In genomic region chr5:135310328-135310989, GRCh38 we compare ENCODE assay signal across 11 cellular contexts.
DNase-seq lines count a peak whose midpoint lies in the region; ATAC-seq and TF ChIP-seq lines count a peak whose summit lies in the region.
"Had no signal": no experiment of that assay in that cellular context is flagged by ENCODE, and none has a peak within 500 bp of the region (broad histone marks: within the 10 kb centered on the region; RNA-seq: fewer than 3 reads in every experiment).

No MANE protein-coding gene starts in this region.

- H3K4me3 ChIP-seq in AG10803 (ENCODE audit: low read length) (no peak overlapping the region), GM23248 (no peak overlapping the region), SJCRH30 (no peak overlapping the region), fibroblast of pulmonary artery (replicated peaks; ENCODE audit: low read depth, low read length) (no peak overlapping the region), BE2C (ENCODE audit: low read depth, low read length) (no peak overlapping the region)

- no peaks in the 10 kb centered on the region for H3K9me3 ChIP-seq in GM23248 (ENCODE audit: low read depth)
- no peaks in the 10 kb centered on the region for H3K9me3 ChIP-seq in SJCRH30 (replicated peaks)
- no peaks in the 10 kb centered on the region for H3K9me3 ChIP-seq in BE2C

- no peak overlapping the region for H3K27ac ChIP-seq in GM23248
- peak overlapping the region; percentile 91 for H3K27ac ChIP-seq in SJCRH30

- H3K4me2 ChIP-seq in GM23248 (ENCODE audit: unreplicated experiment), result peak overlapping the region; percentile 36

- no peak for ATAC-seq in HG03354 (IDR thresholded peaks at IDR 0.05; ENCODE audit: poor library complexity, severe bottlenecking, unreplicated experiment)

- H3K36me3 ChIP-seq in GM23248 (ENCODE audit: low read depth) (no peaks in the 10 kb centered on the region), SJCRH30 (no peaks in the 10 kb centered on the region), BE2C (no peaks in the 10 kb centered on the region)

- no peak overlapping the region for H2AFZ ChIP-seq in GM23248

- no peaks in the 10 kb centered on the region for H3K27me3 ChIP-seq in GM23248 (replicated peaks; ENCODE audit: insufficient read depth)
- H3K27me3 ChIP-seq in SJCRH30, result no peaks in the 10 kb centered on the region
- H3K27me3 ChIP-seq in BE2C, result no peaks in the 10 kb centered on the region

- WGBS in GM23248 (ENCODE audit: low coverage in 1 of 2, low lambda C conversion rate in 2 of 2, missing lambda C conversion rate in 2 of 2), 2 experiments, result 53 to 58% methylated on average over 5 of the region's 5 CpGs

- in situ Hi-C loops in GM23248 (cut with MboI), result no loop called here

- no peaks in the 10 kb centered on the region for H3K79me2 ChIP-seq in GM23248 (ENCODE audit: insufficient read depth)

- H4K20me1 ChIP-seq in GM23248 (ENCODE audit: insufficient read depth), result no peaks in the 10 kb centered on the region

- no peaks in the 10 kb centered on the region for H3K9me2 ChIP-seq in GM23248 (ENCODE audit: insufficient read depth)

- H3K4me1 ChIP-seq in GM23248 (ENCODE audit: insufficient read depth) (peaks cover 26% of the 10 kb centered on the region), SJCRH30 (peaks cover 66% of the 10 kb centered on the region), BE2C (no peaks in the 10 kb centered on the region)

- DNase-seq in AG10803 (ENCODE audit: low read depth) (peak; percentile 77), GM23248 (peak; percentile 64), SJCRH30 (peak in 1 of 2 experiments; percentile 40), fibroblast of pulmonary artery (ENCODE audit: low read depth) (peak; percentile 30), C1 segment of cervical spinal cord (lab: John Stamatoyannopoulos, UW) (no peak), BE2C (no peak), NCI-H1417 treated with DMSO at 0.1 percent for 48 hours (lab: John Stamatoyannopoulos, UW) (no peak)
- DNase-seq: midbrain; NCI-H526 treated with DMSO at 0.1 percent for 48 hours; stimulated activated CD4-positive, alpha-beta T cell treated with anti-CD3 and anti-CD28 coated beads, Interleukin-2, amount 100 ng/mL, for 48 hours had no signal

- H3F3A ChIP-seq in GM23248 (ENCODE audit: insufficient read depth), result peaks cover 21% of the 10 kb centered on the region

- TF ChIP-seq CTCF in AG10803 (conservative IDR thresholded peaks at IDR 0.05; ENCODE audit: low read length), result no peak
- TF ChIP-seq CTCF in fibroblast of pulmonary artery (IDR thresholded peaks at IDR 0.05; ENCODE audit: low read length, missing control alignments), result no peak
- no peak for TF ChIP-seq CTCF in BE2C (IDR thresholded peaks at IDR 0.05; ENCODE audit: low read depth, low read length)

- H3K9ac ChIP-seq in GM23248, result no peak overlapping the region

Comparison
In these comparisons a context has a peak if more than half of its experiments do, and no peak if none do; other contexts are left out.
1. DNase-seq: peak in AG10803 (single experiment), GM23248 (single experiment) and fibroblast of pulmonary artery (single experiment); none in C1 segment of cervical spinal cord (0 of 14), BE2C (single experiment) and NCI-H1417 treated with DMSO at 0.1 percent for 48 hours (single experiment).